Comparison of ENCODE assay signal across 25 cellular contexts in genomic region chr1:57340361-57341192, GRCh38.
DNase-seq lines count a peak whose midpoint lies in the region; ATAC-seq, FAIRE-seq and TF ChIP-seq lines count a peak whose summit lies in the region.
"Had no signal": no experiment of that assay in that cellular context is flagged by ENCODE, and none has a peak within 500 bp of the region (broad histone marks: within the 10 kb centered on the region; RNA-seq: fewer than 3 reads in every experiment).

No MANE protein-coding gene starts in this region.

- H2AFZ ChIP-seq in hepatocyte: no peak overlapping the region

- intact Hi-C loops in Panc1 (cut with micrococcal nuclease; ENCODE audit: unreplicated experiment): no loop called here

- no peaks in the 10 kb centered on the region for H4K20me1 ChIP-seq in hepatocyte (ENCODE audit: insufficient read depth, poor library complexity, severe bottlenecking)

- H3K9me3 Mint-ChIP-seq in type B pancreatic cell: no peaks in the 10 kb centered on the region
- H3K9me3 Mint-ChIP-seq in stimulated activated naive B cell treated with anti-CD40 and anti-IgM and Interleukin-4, amounts not matched to agents 10 μg/mL and 1 μg/mL and 100 μg/mL, for 72 hours: peaks cover 0 to 2% of the 10 kb centered on the region in 2 donors
- H3K9me3 Mint-ChIP-seq: CD8-positive, alpha-beta memory T cell; natural killer cell treated with Interleukin-12 subunit alpha and Interleukin-12 subunit beta and Interleukin-15 and Interleukin-18, amount 100 ng/mL, for 72 hours had no signal

- no peak overlapping the region for H3K4me2 ChIP-seq in hepatocyte

- TF ChIP-seq CTCF in Panc1 (IDR thresholded peaks at IDR 0.05) (0 out of 2 replicates have a peak, but pooled peaks have one; percentile 8), hepatocyte (IDR thresholded peaks at IDR 0.05; ENCODE audit: poor library complexity) (peak; percentile 15), type B pancreatic cell (conservative IDR thresholded peaks at IDR 0.05) (no peak)

- H3K79me2 ChIP-seq in hepatocyte: peaks cover under 1% of the 10 kb centered on the region

- H3K4me3 Mint-ChIP-seq in type B pancreatic cell: no peak overlapping the region
- no peak overlapping the region for H3K4me3 Mint-ChIP-seq in stimulated activated naive B cell treated with anti-CD40 and anti-IgM and Interleukin-4, amounts not matched to agents 10 μg/mL and 1 μg/mL and 100 μg/mL, for 72 hours
- H3K4me3 Mint-ChIP-seq: CD8-positive, alpha-beta memory T cell; central memory CD8-positive, alpha-beta T cell; natural killer cell treated with Interleukin-12 subunit alpha and Interleukin-12 subunit beta and Interleukin-15 and Interleukin-18, amount 100 ng/mL, for 72 hours had no signal

- H3K4me1 Mint-ChIP-seq in type B pancreatic cell (ENCODE audit: unreplicated experiment): no peaks in the 10 kb centered on the region
- H3K4me1 Mint-ChIP-seq in stimulated activated naive B cell treated with anti-CD40 and anti-IgM and Interleukin-4, amounts not matched to agents 10 μg/mL and 1 μg/mL and 100 μg/mL, for 72 hours: no peaks in the 10 kb centered on the region
- H3K4me1 Mint-ChIP-seq: CD8-positive, alpha-beta memory T cell; central memory CD8-positive, alpha-beta T cell had no signal

- CTCF ChIA-PET in Panc1 (lab: Charles Lee): no interaction called here

- H3K27me3 Mint-ChIP-seq in type B pancreatic cell: peaks cover 23% of the 10 kb centered on the region
- peaks cover 0 to 5% of the 10 kb centered on the region in 2 donors for H3K27me3 Mint-ChIP-seq in stimulated activated naive B cell treated with anti-CD40 and anti-IgM and Interleukin-4, amounts not matched to agents 10 μg/mL and 1 μg/mL and 100 μg/mL, for 72 hours

- FAIRE-seq in small intestine (lab: Jason Lieb, UNC): no peak

- H3K4me3 ChIP-seq in Panc1 (ENCODE audit: low read depth in 2 of 2, low read length in 2 of 2) (no peak overlapping the region), hepatocyte (no peak overlapping the region), small intestine (ENCODE audit: low read depth in 1 of 2, low read length in 2 of 2) (no peak overlapping the region)
- H3K4me3 ChIP-seq: dorsolateral prefrontal cortex, tibial artery had no signal

- in situ Hi-C loops in Panc1 (cut with HindIII; ENCODE audit: low pct_unique_long_range_greater_than_20kb, low sequenced_read_pairs): no loop called here

- H3K36me3 Mint-ChIP-seq in type B pancreatic cell: no peaks in the 10 kb centered on the region
- H3K36me3 Mint-ChIP-seq in stimulated activated naive B cell treated with anti-CD40 and anti-IgM and Interleukin-4, amounts not matched to agents 10 μg/mL and 1 μg/mL and 100 μg/mL, for 72 hours: no peaks in the 10 kb centered on the region
- H3K36me3 Mint-ChIP-seq: CD8-positive, alpha-beta memory T cell; natural killer cell treated with Interleukin-12 subunit alpha and Interleukin-12 subunit beta and Interleukin-15 and Interleukin-18, amount 100 ng/mL, for 72 hours had no signal

- H3K4me1 ChIP-seq in Panc1 (ENCODE audit: control insufficient read depth, insufficient read depth, low read length) (no peaks in the 10 kb centered on the region), hepatocyte (ENCODE audit: insufficient read depth) (no peaks in the 10 kb centered on the region), small intestine (ENCODE audit: control insufficient read depth in 2 of 2, insufficient read depth in 1 of 2, low read depth in 1 of 2, low read length in 1 of 2) (no peaks in the 10 kb centered on the region)
- H3K4me1 ChIP-seq: tibial artery had no signal

- WGBS in hepatocyte (ENCODE audit: low lambda C conversion rate, missing lambda C conversion rate): 84% methylated on average over 8 of the region's 8 CpGs
- 59 to 80% (median 71%) methylated on average over 8 of the region's 8 CpGs for WGBS in small intestine, 3 donors

- H3K27ac Mint-ChIP-seq in type B pancreatic cell: no peak overlapping the region
- no peak overlapping the region for H3K27ac Mint-ChIP-seq in stimulated activated naive B cell treated with anti-CD40 and anti-IgM and Interleukin-4, amounts not matched to agents 10 μg/mL and 1 μg/mL and 100 μg/mL, for 72 hours
- H3K27ac Mint-ChIP-seq: CD8-positive, alpha-beta memory T cell; natural killer cell treated with Interleukin-12 subunit alpha and Interleukin-12 subunit beta and Interleukin-15 and Interleukin-18, amount 100 ng/mL, for 72 hours had no signal

- POLR2A ChIA-PET in Panc1 (lab: Charles Lee): no interaction called here

- H3K27ac ChIP-seq in Panc1 (ENCODE audit: low read length): no peak overlapping the region
- H3K27ac ChIP-seq in hepatocyte: no peak overlapping the region
- no peak overlapping the region for H3K27ac ChIP-seq in small intestine (ENCODE audit: low read depth in 1 of 2, low read length in 1 of 2)
- H3K27ac ChIP-seq: 22Rv1, dorsolateral prefrontal cortex, epithelial cell of prostate, tibial artery had no signal

- H3K9me2 ChIP-seq in hepatocyte (replicated peaks; ENCODE audit: insufficient read depth): no peaks in the 10 kb centered on the region

- H3K36me3 ChIP-seq in Panc1 (ENCODE audit: control insufficient read depth, insufficient read depth, low read length) (no peaks in the 10 kb centered on the region), hepatocyte (replicated peaks; ENCODE audit: insufficient read depth, low read depth) (no peaks in the 10 kb centered on the region), small intestine (ENCODE audit: control insufficient read depth in 2 of 2, insufficient read depth in 2 of 2, low read length in 2 of 2) (no peaks in the 10 kb centered on the region)
- H3K36me3 ChIP-seq: tibial artery had no signal

- no TSS peak for BruUV-seq in Panc1 (replicated peaks; lab: Mats Ljungman, UMichigan)

- no peak; the same call in 1 of the 2 replicates for ATAC-seq in Panc1
- ATAC-seq in GM18502 (IDR thresholded peaks at IDR 0.05; ENCODE audit: poor library complexity, unreplicated experiment): no peak
- ATAC-seq in stimulated activated naive B cell treated with anti-CD40 and anti-IgM and Interleukin-4, amounts not matched to agents 10 μg/mL and 1 μg/mL and 100 μg/mL, for 72 hours (replicated peaks): no peak
- ATAC-seq: HCT116; natural killer cell treated with Interleukin-12 subunit alpha and Interleukin-12 subunit beta and Interleukin-15 and Interleukin-18, amount 100 ng/mL, for 72 hours had no signal

- H3K9me3 ChIP-seq in Panc1 (ENCODE audit: control insufficient read depth, insufficient read depth, low read depth, low read length) (no peaks in the 10 kb centered on the region), hepatocyte (ENCODE audit: low read depth) (no peaks in the 10 kb centered on the region), small intestine (ENCODE audit: control insufficient read depth, low read depth) (no peaks in the 10 kb centered on the region)
- H3K9me3 ChIP-seq: tibial artery had no signal

- H3K27me3 ChIP-seq in Panc1 (ENCODE audit: control insufficient read depth, insufficient read depth, low read length) (peaks cover 2% of the 10 kb centered on the region; the same call in 1 of the 2 replicates), hepatocyte (no peaks in the 10 kb centered on the region), small intestine (ENCODE audit: control insufficient read depth in 2 of 2, insufficient read depth in 2 of 2, low read length in 2 of 2) (no peaks in the 10 kb centered on the region)
- H3K27me3 ChIP-seq: tibial artery had no signal

- DNase-seq in NCI-H1105 treated with DMSO at 0.1 percent for 48 hours (lab: John Stamatoyannopoulos, UW): peak; percentile 15
- no peak for DNase-seq in NCI-H1105 (lab: John Stamatoyannopoulos, UW)
- no peak for DNase-seq in Panc1 (ENCODE audit: low read depth, low spot score)
- no peak for DNase-seq in hepatocyte (ENCODE audit: low spot score)
- peak; percentile 66 for DNase-seq in small intestine
- no peak for DNase-seq in type B pancreatic cell (ENCODE audit: extremely low spot score, unreplicated experiment)
- DNase-seq in stimulated activated naive B cell treated with anti-CD40 and anti-IgM and Interleukin-4, amounts not matched to agents 10 μg/mL and 1 μg/mL and 100 μg/mL, for 72 hours: no peak
- DNase-seq: activated CD4-positive, alpha-beta T cell treated with anti-CD3 and anti-CD28 coated beads for 1 hour; activated naive CD4-positive, alpha-beta T cell treated with anti-CD3 and anti-CD28 coated beads, Interleukin-2, amount 50 U/mL, for 16 hours; AML-193; anterior cingulate cortex; CD8-positive, alpha-beta memory T cell; dorsolateral prefrontal cortex; foreskin melanocyte; midbrain; NCI-H1436 treated with DMSO at 0.1 percent for 48 hours; stimulated activated CD4-positive, alpha-beta T cell treated with anti-CD3 and anti-CD28 coated beads, Interleukin-1b, Interleukin-23, amount 100 ng/mL, for 48 hours; stimulated activated naive CD4-positive, alpha-beta T cell; tibial artery had no signal

Comparison
In these comparisons a context has a peak if more than half of its experiments do, and no peak if none do; other contexts are left out.
1. DNase-seq: peak in NCI-H1105 treated with DMSO at 0.1 percent for 48 hours (single experiment) and small intestine (single experiment); none in NCI-H1105 (single experiment), Panc1 (single experiment), hepatocyte (single experiment), type B pancreatic cell (single experiment) and stimulated activated naive B cell treated with anti-CD40 and anti-IgM and Interleukin-4, amounts not matched to agents 10 μg/mL and 1 μg/mL and 100 μg/mL, for 72 hours (single experiment).